ENCODE assay signal across 1 cellular context in genomic region chr1:151458936-151459330, GRCh38.
TF ChIP-seq lines count a peak whose summit lies in the region.

No MANE protein-coding gene starts in this region.

TF ChIP-seq in HEK293, 187 proteins besides CTCF, POLR2A, EP300 and RAD21 (continued from another document):
- no peak for TF ChIP-seq ZFP69B (tag by site-specific recombination; IDR thresholded peaks at IDR 0.05)
